Comparison of ENCODE assay signal across 10 cellular contexts in the genomic region with DNA sequence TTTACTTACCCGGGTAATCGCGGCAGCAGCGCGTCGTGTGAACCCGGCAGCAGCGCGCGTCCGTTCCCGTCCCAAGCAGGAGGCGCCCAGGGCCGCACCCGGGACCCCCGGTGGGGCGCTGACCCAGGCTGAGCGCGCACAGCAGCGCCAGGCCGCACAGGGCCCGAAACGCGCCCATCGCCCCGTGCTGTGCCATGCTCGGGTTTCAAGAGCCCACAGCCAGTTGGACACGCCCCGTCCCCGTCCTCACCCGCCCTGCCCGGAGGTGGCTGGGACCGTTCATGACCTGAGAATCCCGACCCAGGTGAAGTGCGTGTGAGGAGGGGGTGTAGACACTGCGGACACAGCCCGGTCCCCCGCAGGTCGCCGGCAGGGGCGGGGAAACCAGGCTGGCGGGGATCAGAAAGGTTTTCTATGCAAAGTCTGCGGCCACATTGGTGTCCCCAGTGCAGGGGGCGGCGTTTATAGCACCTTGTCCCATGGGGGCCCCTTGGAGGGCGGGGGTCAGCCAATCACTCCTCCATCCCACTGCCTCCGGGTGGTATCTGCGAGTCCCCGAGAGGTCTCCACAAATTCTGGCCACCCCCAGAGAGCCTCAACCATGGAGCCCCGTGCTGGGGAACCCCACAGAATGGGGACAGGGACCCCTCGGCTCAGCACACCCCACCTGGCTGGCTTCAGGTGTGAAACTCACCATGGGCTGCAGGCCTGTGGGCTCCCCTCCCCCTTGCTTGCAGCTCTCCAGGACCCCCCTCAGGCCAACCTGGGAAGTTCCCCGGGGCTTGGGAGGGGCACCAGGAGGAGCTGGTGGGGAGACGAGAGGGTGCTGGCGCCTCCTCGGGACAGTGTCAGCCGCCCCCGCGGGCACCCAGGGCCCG. TPM values are rescaled to one million over a fixed set of nuclear protein-coding genes. Genes with fewer than 3 reads are reported as not detected.
A peak's percentile ranks its signal among the peaks of the same experiment; 100 is the strongest.
DNase-seq lines count a peak whose midpoint lies in the region; ATAC-seq, FAIRE-seq and TF ChIP-seq lines count a peak whose summit lies in the region.
"Had no signal": no experiment of that assay in that cellular context is flagged by ENCODE, and none has a peak within 500 bp of the region (broad histone marks: within the 10 kb centered on the region; RNA-seq: fewer than 3 reads in every experiment).

A gene with protein sequence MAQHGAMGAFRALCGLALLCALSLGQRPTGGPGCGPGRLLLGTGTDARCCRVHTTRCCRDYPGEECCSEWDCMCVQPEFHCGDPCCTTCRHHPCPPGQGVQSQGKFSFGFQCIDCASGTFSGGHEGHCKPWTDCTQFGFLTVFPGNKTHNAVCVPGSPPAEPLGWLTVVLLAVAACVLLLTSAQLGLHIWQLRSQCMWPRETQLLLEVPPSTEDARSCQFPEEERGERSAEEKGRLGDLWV (minus strand): TSS at position 217 of the 878 bp plus-strand sequence. CDS start 21 bp downstream, at position 196.

- no peaks in the 10 kb centered on the region; the same call in 1 of the 2 replicates for H3K27me3 ChIP-seq in H9 (ENCODE audit: insufficient read depth, low read length)

- DNase-seq in H9 (peak; percentile 76), WTC11 (ENCODE audit: low spot score) (peak; percentile 57), skeletal muscle cell (ENCODE audit: low read depth) (no peak), RCC 7860 (ENCODE audit: low spot score) (no peak)

- H3K23ac ChIP-seq in H9 (ENCODE audit: insufficient read length, low read depth, low read length), result no peak within 1 kb of the TSS

- no peaks in the 10 kb centered on the region for H3K4me1 ChIP-seq in H9 (ENCODE audit: insufficient read depth, low read length)

- no peak within 1 kb of the TSS for H3T11ph ChIP-seq in H9 (ENCODE audit: low read length)

- no peak within 1 kb of the TSS for H2BK15ac ChIP-seq in H9 (ENCODE audit: low read depth, low read length)

- H3K9ac ChIP-seq in H9 (ENCODE audit: extremely low read depth, insufficient read length, low read length), result no peak within 1 kb of the TSS

- H2AK5ac ChIP-seq in H9 (ENCODE audit: insufficient read length, low read length), result no peak within 1 kb of the TSS

- H2AFZ ChIP-seq in H9 (ENCODE audit: low read length), result no peak within 1 kb of the TSS

- peaks cover 3% of the 10 kb centered on the region for H3K23me2 ChIP-seq in H9 (ENCODE audit: insufficient read length, low read depth, low read length, poor library complexity, severe bottlenecking)

- WGBS in H9 (ENCODE audit: extremely low coverage, insufficient read length, low lambda C conversion rate), result no CpG with 5 or more reads among the region's 59 CpGs

- H3K56ac ChIP-seq in H9 (ENCODE audit: insufficient read length, low read depth, low read length), result no peak within 1 kb of the TSS

- ATAC-seq in WTC11 (peak; percentile 56), esophagus mucosa (peak; percentile 32), GM19023 (IDR thresholded peaks at IDR 0.05; ENCODE audit: unreplicated experiment) (no peak), HG02759 (IDR thresholded peaks at IDR 0.05; ENCODE audit: unreplicated experiment) (no peak), HG02852 (IDR thresholded peaks at IDR 0.05; ENCODE audit: unreplicated experiment) (no peak)

- peaks cover 20% of the 10 kb centered on the region for H3K27me3 Mint-ChIP-seq in H9 (ENCODE audit: low read depth)
- H3K27me3 Mint-ChIP-seq in WTC11 (ENCODE audit: low read depth), result peaks cover 4% of the 10 kb centered on the region

- H4K8ac ChIP-seq in H9 (replicated peaks; ENCODE audit: insufficient read length, low read depth, low read length), result no peak within 1 kb of the TSS

- TF ChIP-seq CTCF in H9 (conservative IDR thresholded peaks at IDR 0.05) (peak; percentile 26; the same call in 2 of the 3 replicates), WTC11 (IDR thresholded peaks at IDR 0.05) (no peak)

- H3K4me1 Mint-ChIP-seq in H9 (peaks cover 2 to 6% of the 10 kb centered on the region in 2 experiments; a peak in 2 of 4 replicates), WTC11 (no peaks in the 10 kb centered on the region)

- H4K91ac ChIP-seq in H9 (ENCODE audit: insufficient read length, low read depth, low read length), result no peak within 1 kb of the TSS

- FAIRE-seq in RCC 7860 (lab: Jason Lieb, UNC), result no peak

- peak within 1 kb of the TSS; percentile 76 for H3K4me2 ChIP-seq in H9 (ENCODE audit: insufficient read depth, insufficient read length, low read length)

- H2BK5ac ChIP-seq in H9 (ENCODE audit: insufficient read length, low read length), result no peak within 1 kb of the TSS

- CTCF ChIA-PET in WTC11 (lab: Charles Lee), result interaction anchor here (0.6 to 3.1 kb wide), 7 partner anchors 20 to 90 kb away, joined by 3 to 17 read pairs (median 5); partner anchors contain the start of genes C1orf159, TTLL10 and UBE2J2

- no peak within 1 kb of the TSS for H2BK120ac ChIP-seq in H9 (ENCODE audit: low read depth, low read length, poor library complexity, severe bottlenecking)

- no peaks in the 10 kb centered on the region for H4K20me1 ChIP-seq in H9 (ENCODE audit: control insufficient read depth, insufficient read depth, insufficient read length)

- no peak within 1 kb of the TSS for H3K27ac ChIP-seq in H9 (ENCODE audit: insufficient read length, low read depth, low read length)

- H2BK12ac ChIP-seq in H9 (ENCODE audit: insufficient read length, low read depth, low read length), result no peak within 1 kb of the TSS

- H3K14ac ChIP-seq in H9 (ENCODE audit: insufficient read depth, low read length), result no peak within 1 kb of the TSS; the same call in 1 of the 2 replicates

- H3K79me1 ChIP-seq in H9 (ENCODE audit: insufficient read depth, low read depth, low read length, poor library complexity, severe bottlenecking), result no peaks in the 10 kb centered on the region

- no peaks in the 10 kb centered on the region for H3K9me3 ChIP-seq in H9 (ENCODE audit: control insufficient read depth, low read depth, low read length)

- H3K9me3 Mint-ChIP-seq in H9 (no peaks in the 10 kb centered on the region), WTC11 (no peaks in the 10 kb centered on the region)
- H3K9me3 Mint-ChIP-seq: nephron had no signal

- no peak within 1 kb of the TSS for H3K18ac ChIP-seq in H9 (ENCODE audit: insufficient read length, low read depth, low read length)

- POLR2A ChIA-PET in WTC11 (lab: Charles Lee), result interaction anchor here (1.0 kb wide), 1 partner anchor 33 kb away, joined by 3 read pairs; the partner anchor contains the start of gene TTLL10

- H3K79me2 ChIP-seq in H9 (ENCODE audit: insufficient read depth, low read length), result no peaks in the 10 kb centered on the region

- no peak within 1 kb of the TSS for H2BK20ac ChIP-seq in H9 (ENCODE audit: low read depth, low read length, poor library complexity, severe bottlenecking)

- no peak within 1 kb of the TSS for H3K4ac ChIP-seq in H9 (ENCODE audit: low read depth, low read length)

- H3K4me3 Mint-ChIP-seq in H9 (peak within 1 kb of the TSS; percentile 30 to 35; a peak in 3 of 5 replicates), WTC11 (peak within 1 kb of the TSS; percentile 40)

- no peak within 1 kb of the TSS for H4K5ac ChIP-seq in H9 (ENCODE audit: insufficient read length, low read depth, low read length)

- no peak within 1 kb of the TSS for H3K27ac Mint-ChIP-seq in H9
- no peak within 1 kb of the TSS for H3K27ac Mint-ChIP-seq in WTC11

- H3K4me3 ChIP-seq in skeletal muscle cell (ENCODE audit: low read depth, low read length), result peak within 1 kb of the TSS; percentile 13

- H3K36me3 Mint-ChIP-seq in H9 (ENCODE audit: insufficient read depth in 1 of 3, low read depth in 3 of 3) (no peaks in the 10 kb centered on the region), WTC11 (no peaks in the 10 kb centered on the region)

TF ChIP-seq in WTC11, 78 proteins besides CTCF, POLR2A, EP300 and RAD21:
- TF ChIP-seq, protein P1, sequence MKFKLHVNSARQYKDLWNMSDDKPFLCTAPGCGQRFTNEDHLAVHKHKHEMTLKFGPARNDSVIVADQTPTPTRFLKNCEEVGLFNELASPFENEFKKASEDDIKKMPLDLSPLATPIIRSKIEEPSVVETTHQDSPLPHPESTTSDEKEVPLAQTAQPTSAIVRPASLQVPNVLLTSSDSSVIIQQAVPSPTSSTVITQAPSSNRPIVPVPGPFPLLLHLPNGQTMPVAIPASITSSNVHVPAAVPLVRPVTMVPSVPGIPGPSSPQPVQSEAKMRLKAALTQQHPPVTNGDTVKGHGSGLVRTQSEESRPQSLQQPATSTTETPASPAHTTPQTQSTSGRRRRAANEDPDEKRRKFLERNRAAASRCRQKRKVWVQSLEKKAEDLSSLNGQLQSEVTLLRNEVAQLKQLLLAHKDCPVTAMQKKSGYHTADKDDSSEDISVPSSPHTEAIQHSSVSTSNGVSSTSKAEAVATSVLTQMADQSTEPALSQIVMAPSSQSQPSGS (CRISPR knock-in tag; IDR thresholded peaks at IDR 0.05; ENCODE audit: borderline replicate concordance, low read depth), result no peak
- TF ChIP-seq SP1 (CRISPR knock-in tag; conservative IDR thresholded peaks at IDR 0.05), result 0 out of 2 replicates have a peak, but pooled peaks have one; percentile 23

RNA-seq across cellular contexts. Expression of the gene that starts here (rescaled TPM):
- total RNA-seq in H9 (2021), result 1.9 and 2.0 TPM in 2 replicates
- total RNA-seq in WTC11 (2021), result 0.83 to 1.2 TPM (median 1.1 TPM) in 3 replicates
- total RNA-seq in esophagus mucosa, result 16.3 TPM
- total RNA-seq: RPMI7951 had no signal

Comparison
In these comparisons a context has a peak if more than half of its experiments do, and no peak if none do; other contexts are left out.
1. DNase-seq: peak in H9 (single experiment) and WTC11 (single experiment); none in skeletal muscle cell (single experiment) and RCC 7860 (single experiment).
2. ATAC-seq: peak in WTC11 (single experiment) and esophagus mucosa (single experiment); none in GM19023 (single experiment), HG02759 (single experiment) and HG02852 (single experiment).